In the genomic region with DNA sequence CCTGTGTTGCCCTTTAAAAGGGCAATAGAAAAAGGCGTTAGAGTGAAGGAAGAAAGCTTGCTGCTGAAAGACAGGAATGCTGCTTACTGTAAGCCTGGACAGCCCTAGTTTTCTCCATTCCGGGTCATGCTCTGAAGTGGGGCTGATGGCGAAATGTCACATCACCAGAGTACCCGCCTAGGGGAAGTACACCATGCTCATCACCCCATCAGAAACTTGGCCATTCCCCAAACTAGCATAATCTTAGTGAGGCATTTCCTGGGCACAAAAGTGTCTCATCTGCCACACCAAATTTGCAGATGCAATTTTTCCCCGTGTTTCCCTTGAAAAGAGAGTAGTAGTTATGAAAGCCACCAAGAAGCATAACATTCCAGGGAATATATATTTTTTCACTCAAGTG, we compare ENCODE assay signal across 1 cellular context.
TF ChIP-seq lines count a peak whose summit lies in the region.

No MANE protein-coding gene starts in this region.

TF ChIP-seq in IMR-90, 13 proteins besides CTCF, POLR2A, EP300 and RAD21 (continued from another document):
- TF ChIP-seq, protein P1, sequence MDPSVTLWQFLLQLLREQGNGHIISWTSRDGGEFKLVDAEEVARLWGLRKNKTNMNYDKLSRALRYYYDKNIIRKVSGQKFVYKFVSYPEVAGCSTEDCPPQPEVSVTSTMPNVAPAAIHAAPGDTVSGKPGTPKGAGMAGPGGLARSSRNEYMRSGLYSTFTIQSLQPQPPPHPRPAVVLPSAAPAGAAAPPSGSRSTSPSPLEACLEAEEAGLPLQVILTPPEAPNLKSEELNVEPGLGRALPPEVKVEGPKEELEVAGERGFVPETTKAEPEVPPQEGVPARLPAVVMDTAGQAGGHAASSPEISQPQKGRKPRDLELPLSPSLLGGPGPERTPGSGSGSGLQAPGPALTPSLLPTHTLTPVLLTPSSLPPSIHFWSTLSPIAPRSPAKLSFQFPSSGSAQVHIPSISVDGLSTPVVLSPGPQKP (IDR thresholded peaks at IDR 0.05; ENCODE audit: borderline replicate concordance, low read depth, low read length), result no peak
- no peak for TF ChIP-seq RFX5 (IDR thresholded peaks at IDR 0.05; ENCODE audit: low read depth, low read length)
- TF ChIP-seq, protein P2, sequence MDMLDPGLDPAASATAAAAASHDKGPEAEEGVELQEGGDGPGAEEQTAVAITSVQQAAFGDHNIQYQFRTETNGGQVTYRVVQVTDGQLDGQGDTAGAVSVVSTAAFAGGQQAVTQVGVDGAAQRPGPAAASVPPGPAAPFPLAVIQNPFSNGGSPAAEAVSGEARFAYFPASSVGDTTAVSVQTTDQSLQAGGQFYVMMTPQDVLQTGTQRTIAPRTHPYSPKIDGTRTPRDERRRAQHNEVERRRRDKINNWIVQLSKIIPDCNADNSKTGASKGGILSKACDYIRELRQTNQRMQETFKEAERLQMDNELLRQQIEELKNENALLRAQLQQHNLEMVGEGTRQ (IDR thresholded peaks at IDR 0.05; ENCODE audit: low read depth, low read length), result no peak
TF ChIP-seq in IMR-90: peak in this region for 0.
